Comparison of ENCODE assay signal across 8 cellular contexts in genomic region chr6:136761227-136761922, GRCh38. TPM values are rescaled to one million over a fixed set of nuclear protein-coding genes. Genes with fewer than 3 reads are reported as not detected.
DNase-seq lines count a peak whose midpoint lies in the region; ATAC-seq and TF ChIP-seq lines count a peak whose summit lies in the region.
"Had no signal": no experiment of that assay in that cellular context is flagged by ENCODE, and none has a peak within 500 bp of the region (broad histone marks: within the 10 kb centered on the region; RNA-seq: fewer than 3 reads in every experiment).

No MANE protein-coding gene starts in this region.

- H2AFZ ChIP-seq in Karpas-422 (ENCODE audit: low read length), result no peak overlapping the region

- no peaks in the 10 kb centered on the region for H3K9me2 ChIP-seq in Karpas-422 (replicated peaks; ENCODE audit: insufficient read depth, low read length)

- H3K36me3 Mint-ChIP-seq in T-helper 1 cell treated with Interleukin-12 subunit alpha and Interleukin-12 subunit beta and Interleukin-4 antibody, amounts not matched to agents 30 μg/mL and 1 μg/mL, for 36 hours (ENCODE audit: low read depth), result peaks cover 10% of the 10 kb centered on the region
- H3K36me3 Mint-ChIP-seq in stimulated activated memory B cell treated with anti-CD40 and anti-IgM and Interleukin-4, amounts not matched to agents 10 μg/mL and 1 μg/mL and 100 μg/mL, for 72 hours, result no peaks in the 10 kb centered on the region

- peaks cover 67% of the 10 kb centered on the region for H3K4me1 Mint-ChIP-seq in T-helper 1 cell treated with Interleukin-12 subunit alpha and Interleukin-12 subunit beta and Interleukin-4 antibody, amounts not matched to agents 30 μg/mL and 1 μg/mL, for 36 hours (ENCODE audit: low read depth)
- H3K4me1 Mint-ChIP-seq in stimulated activated memory B cell treated with anti-CD40 and anti-IgM and Interleukin-4, amounts not matched to agents 10 μg/mL and 1 μg/mL and 100 μg/mL, for 72 hours, result peaks cover 48% of the 10 kb centered on the region

- no peaks in the 10 kb centered on the region for H3K9me3 ChIP-seq in Karpas-422 (ENCODE audit: low read length)
- H3K9me3 ChIP-seq: SJSA1 had no signal

- no peaks in the 10 kb centered on the region for H3K79me2 ChIP-seq in Karpas-422 (ENCODE audit: low read length)

- no peak overlapping the region for H3K9ac ChIP-seq in Karpas-422 (ENCODE audit: low read length)

- no peak overlapping the region for H3K4me3 ChIP-seq in fibroblast of pulmonary artery (replicated peaks; ENCODE audit: low read depth, low read length)
- no peak overlapping the region for H3K4me3 ChIP-seq in Karpas-422 (ENCODE audit: low read length)
- H3K4me3 ChIP-seq: SJSA1 had no signal

- ATAC-seq in GM21447 (IDR thresholded peaks at IDR 0.05; ENCODE audit: unreplicated experiment) (peak; percentile 31), HG03108 (IDR thresholded peaks at IDR 0.05; ENCODE audit: unreplicated experiment) (no peak), HG02610 (IDR thresholded peaks at IDR 0.05; ENCODE audit: unreplicated experiment) (no peak)
- ATAC-seq in stimulated activated memory B cell treated with anti-CD40 and anti-IgM and Interleukin-4, amounts not matched to agents 10 μg/mL and 1 μg/mL and 100 μg/mL, for 72 hours, result no peak

- no peaks in the 10 kb centered on the region for H3K27me3 ChIP-seq in Karpas-422 (ENCODE audit: low read length)
- H3K27me3 ChIP-seq: SJSA1 had no signal

- no peaks in the 10 kb centered on the region for H3K27me3 Mint-ChIP-seq in T-helper 1 cell treated with Interleukin-12 subunit alpha and Interleukin-12 subunit beta and Interleukin-4 antibody, amounts not matched to agents 30 μg/mL and 1 μg/mL, for 36 hours (ENCODE audit: low read depth)
- no peaks in the 10 kb centered on the region for H3K27me3 Mint-ChIP-seq in stimulated activated memory B cell treated with anti-CD40 and anti-IgM and Interleukin-4, amounts not matched to agents 10 μg/mL and 1 μg/mL and 100 μg/mL, for 72 hours

- no peaks in the 10 kb centered on the region for H3K36me3 ChIP-seq in Karpas-422 (ENCODE audit: insufficient read depth, low read length)
- H3K36me3 ChIP-seq: SJSA1 had no signal

- peak overlapping the region; percentile 67 for H3K4me3 Mint-ChIP-seq in T-helper 1 cell treated with Interleukin-12 subunit alpha and Interleukin-12 subunit beta and Interleukin-4 antibody, amounts not matched to agents 30 μg/mL and 1 μg/mL, for 36 hours
- H3K4me3 Mint-ChIP-seq in stimulated activated memory B cell treated with anti-CD40 and anti-IgM and Interleukin-4, amounts not matched to agents 10 μg/mL and 1 μg/mL and 100 μg/mL, for 72 hours, result peak overlapping the region; percentile 59

- no peak overlapping the region for H3K4me2 ChIP-seq in Karpas-422 (ENCODE audit: low read depth, low read length, poor library complexity, severe bottlenecking)

- no peaks in the 10 kb centered on the region for H3K9me3 Mint-ChIP-seq in T-helper 1 cell treated with Interleukin-12 subunit alpha and Interleukin-12 subunit beta and Interleukin-4 antibody, amounts not matched to agents 30 μg/mL and 1 μg/mL, for 36 hours
- H3K9me3 Mint-ChIP-seq in stimulated activated memory B cell treated with anti-CD40 and anti-IgM and Interleukin-4, amounts not matched to agents 10 μg/mL and 1 μg/mL and 100 μg/mL, for 72 hours, result no peaks in the 10 kb centered on the region

- no peaks in the 10 kb centered on the region for H3K4me1 ChIP-seq in Karpas-422 (ENCODE audit: low read length)
- H3K4me1 ChIP-seq: SJSA1 had no signal

- peak overlapping the region; percentile 51 for H3K27ac Mint-ChIP-seq in T-helper 1 cell treated with Interleukin-12 subunit alpha and Interleukin-12 subunit beta and Interleukin-4 antibody, amounts not matched to agents 30 μg/mL and 1 μg/mL, for 36 hours
- peak overlapping the region; percentile 85 for H3K27ac Mint-ChIP-seq in stimulated activated memory B cell treated with anti-CD40 and anti-IgM and Interleukin-4, amounts not matched to agents 10 μg/mL and 1 μg/mL and 100 μg/mL, for 72 hours

- TF ChIP-seq CTCF in fibroblast of pulmonary artery (IDR thresholded peaks at IDR 0.05; ENCODE audit: low read length, missing control alignments), result no peak

- peak; percentile 33 for DNase-seq in fibroblast of pulmonary artery (ENCODE audit: low read depth)
- DNase-seq in Karpas-422, result no peak

- no peaks in the 10 kb centered on the region for H4K20me1 ChIP-seq in Karpas-422 (ENCODE audit: insufficient read depth, low read depth, low read length)

- H3K27ac ChIP-seq in Karpas-422 (ENCODE audit: low read length), result no peak overlapping the region
- H3K27ac ChIP-seq: SJSA1 had no signal

RNA-seq across cellular contexts. Expression of gene MAP3K5, which starts 30.9 kb away (rescaled TPM):
- 1.0 and 1.1 TPM in 2 replicates for total RNA-seq in Karpas-422 (2014; rRNA removed; shearing (Covaris generic); ENCODE audit: low replicate concordance)
